Comparison of ENCODE assay signal across 8 cellular contexts in the genomic region with DNA sequence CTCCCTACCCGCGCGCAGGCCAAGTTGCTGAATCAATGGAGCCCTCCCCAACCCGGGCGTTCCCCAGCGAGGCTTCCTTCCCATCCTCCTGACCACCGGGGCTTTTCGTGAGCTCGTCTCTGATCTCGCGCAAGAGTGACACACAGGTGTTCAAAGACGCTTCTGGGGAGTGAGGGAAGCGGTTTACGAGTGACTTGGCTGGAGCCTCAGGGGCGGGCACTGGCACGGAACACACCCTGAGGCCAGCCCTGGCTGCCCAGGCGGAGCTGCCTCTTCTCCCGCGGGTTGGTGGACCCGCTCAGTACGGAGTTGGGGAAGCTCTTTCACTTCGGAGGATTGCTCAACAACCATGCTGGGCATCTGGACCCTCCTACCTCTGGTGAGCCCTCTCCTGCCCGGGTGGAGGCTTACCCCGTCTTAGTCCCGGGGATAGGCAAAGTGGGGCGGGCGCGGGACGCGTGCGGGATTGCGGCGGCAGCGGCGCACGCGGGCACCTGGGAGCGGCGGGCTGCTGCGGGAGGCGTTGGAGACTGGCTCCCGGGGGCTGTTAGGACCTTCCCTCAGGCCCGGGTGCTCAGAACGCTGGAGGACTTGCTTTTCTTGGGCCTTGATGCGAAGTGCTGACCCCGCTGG. TPM values are rescaled to one million over a fixed set of nuclear protein-coding genes. Genes with fewer than 3 reads are reported as not detected.
A peak's percentile ranks its signal among the peaks of the same experiment; 100 is the strongest.
DNase-seq lines count a peak whose midpoint lies in the region; ATAC-seq, FAIRE-seq and TF ChIP-seq lines count a peak whose summit lies in the region.

A gene (plus strand): TSS at position 271 of the 633 bp plus-strand sequence. CDS start 79 bp downstream, at position 350.

- peaks cover 23 to 34% of the 10 kb centered on the region in 2 donors for H3K36me3 Mint-ChIP-seq in activated naive CD4-positive, alpha-beta T cell treated with anti-CD3 and anti-CD28 coated beads, Interleukin-2, amount 50 U/mL, for 72 hours

- DNase-seq in BE2C, result peak; percentile 21
- DNase-seq in GM19239 (ENCODE audit: insufficient read length, low spot score), result no peak
- DNase-seq in SK-N-SH, result peak; percentile 65
- peak; percentile 72 to 91 for DNase-seq in activated naive CD4-positive, alpha-beta T cell treated with anti-CD3 and anti-CD28 coated beads, Interleukin-2, amount 50 U/mL, for 72 hours (ENCODE audit: low spot score in 2 of 2)
- DNase-seq in Right ventricle myocardium inferior (ENCODE audit: missing footprints), result peak; percentile 91
- DNase-seq in posterior cingulate gyrus, result peak; percentile 22 to 92 (median 40)
- DNase-seq in upper lobe of right lung, result peak; percentile 91

- no peak for TF ChIP-seq RAD21 in SK-N-SH (IDR thresholded peaks at IDR 0.05; ENCODE audit: low read length)

- peak within 1 kb of the TSS; percentile 78 for H3K4me3 ChIP-seq in BE2C (ENCODE audit: low read depth, low read length)
- H3K4me3 ChIP-seq in SK-N-SH (ENCODE audit: low read depth in 2 of 2, low read length in 1 of 2), result peak within 1 kb of the TSS; percentile 77 to 89
- H3K4me3 ChIP-seq in upper lobe of right lung, result peak within 1 kb of the TSS; percentile 79

- ATAC-seq in HG03439 (IDR thresholded peaks at IDR 0.05; ENCODE audit: unreplicated experiment) (peak; percentile 54), Right ventricle myocardium inferior (peak; percentile 83), upper lobe of right lung (peak; percentile 92)
- ATAC-seq in activated naive CD4-positive, alpha-beta T cell treated with anti-CD3 and anti-CD28 coated beads, Interleukin-2, amount 50 U/mL, for 72 hours, result peak; percentile 82 to 91

- H3K27ac ChIP-seq in SK-N-SH (ENCODE audit: low read depth in 2 of 2, low read length in 1 of 2) (peak within 1 kb of the TSS; percentile 60 to 81), upper lobe of right lung (peak within 1 kb of the TSS; percentile 94)

- intact Hi-C loops in Right ventricle myocardium inferior (cut with DNase I) (loop anchor here (2.0 to 5.0 kb wide), 2 partner anchors 37 to 228 kb away; no protein-coding TSS in a partner anchor), posterior cingulate gyrus (cut with DNase I) (no loop called here), upper lobe of right lung (cut with DNase I) (no loop called here)

- no peak for TF ChIP-seq EP300 in SK-N-SH (IDR thresholded peaks at IDR 0.05; ENCODE audit: borderline replicate concordance in 1 of 2, low read depth in 1 of 2, low read length in 1 of 2)

- POLR2A ChIA-PET in SK-N-SH (lab: Yijun Ruan, JAX), result no interaction called here

- H3K36me3 ChIP-seq in BE2C (no peaks in the 10 kb centered on the region), SK-N-SH (replicated peaks in 1 of 2; ENCODE audit: control insufficient read depth in 1 of 2, insufficient read depth in 2 of 2, low read length in 1 of 2) (no peaks in the 10 kb centered on the region), upper lobe of right lung (no peaks in the 10 kb centered on the region)

- peaks cover 4 to 5% of the 10 kb centered on the region in 2 donors for H3K9me3 Mint-ChIP-seq in activated naive CD4-positive, alpha-beta T cell treated with anti-CD3 and anti-CD28 coated beads, Interleukin-2, amount 50 U/mL, for 72 hours

- H3K9me3 ChIP-seq in BE2C (no peaks in the 10 kb centered on the region), SK-N-SH (no peaks in the 10 kb centered on the region), upper lobe of right lung (no peaks in the 10 kb centered on the region)

- H3K4me2 ChIP-seq in SK-N-SH, result peak within 1 kb of the TSS; percentile 91

- H4K20me1 ChIP-seq in SK-N-SH (ENCODE audit: insufficient read depth), result no peaks in the 10 kb centered on the region

- peaks cover 42% of the 10 kb centered on the region for H3K79me2 ChIP-seq in SK-N-SH (ENCODE audit: insufficient read depth)

- H3K4me1 ChIP-seq in BE2C (no peaks in the 10 kb centered on the region), SK-N-SH (ENCODE audit: control insufficient read depth in 1 of 2, insufficient read depth in 2 of 2, low read depth in 1 of 2, low read length in 1 of 2) (peaks cover 8 to 27% of the 10 kb centered on the region in 2 experiments; a peak in 3 of 4 replicates), upper lobe of right lung (peaks cover 10% of the 10 kb centered on the region)

- CTCF ChIA-PET in SK-N-SH (lab: Yijun Ruan, JAX), result interaction anchor here (0.8 to 13.7 kb wide), 14 partner anchors 10 to 426 kb away, joined by 3 to 314 read pairs (median 5); no protein-coding TSS in a partner anchor

- TF ChIP-seq CTCF in BE2C (IDR thresholded peaks at IDR 0.05; ENCODE audit: low read depth, low read length), result no peak
- no peak for TF ChIP-seq CTCF in SK-N-SH (IDR thresholded peaks at IDR 0.05)
- TF ChIP-seq CTCF in upper lobe of right lung (IDR thresholded peaks at IDR 0.05), result no peak

- H3K27ac Mint-ChIP-seq in activated naive CD4-positive, alpha-beta T cell treated with anti-CD3 and anti-CD28 coated beads, Interleukin-2, amount 50 U/mL, for 72 hours, result peak within 1 kb of the TSS; percentile 98 to 99

- H2AFZ ChIP-seq in SK-N-SH (ENCODE audit: low read depth), result peak within 1 kb of the TSS; percentile 80

- 14% methylated on average over 18 of the region's 46 CpGs for WGBS in SK-N-SH (ENCODE audit: low lambda C conversion rate)

- H3F3A ChIP-seq in SK-N-SH (replicated peaks; ENCODE audit: insufficient read depth), result peaks cover 15% of the 10 kb centered on the region

- H3K27me3 ChIP-seq in BE2C, result peaks cover 7% of the 10 kb centered on the region
- H3K27me3 ChIP-seq in SK-N-SH (ENCODE audit: insufficient read depth), result no peaks in the 10 kb centered on the region
- H3K27me3 ChIP-seq in upper lobe of right lung, result no peaks in the 10 kb centered on the region

- peak; percentile 96 for FAIRE-seq in GM19239 (lab: Jason Lieb, UNC)

- H3K9me2 ChIP-seq in SK-N-SH, result no peaks in the 10 kb centered on the region

- H3K9ac ChIP-seq in SK-N-SH, result peak within 1 kb of the TSS; percentile 81

TF ChIP-seq in SK-N-SH, 30 proteins besides CTCF, POLR2A, EP300 and RAD21:
- TF ChIP-seq TCF12 (IDR thresholded peaks at IDR 0.05), result no peak
- peak; percentile 13; the same call in 1 of the 2 replicates for TF ChIP-seq MXI1 (IDR thresholded peaks at IDR 0.05; ENCODE audit: low read depth, low read length)
- TF ChIP-seq NFIC (IDR thresholded peaks at IDR 0.05; ENCODE audit: borderline replicate concordance), result no peak
- TF ChIP-seq, protein P1, sequence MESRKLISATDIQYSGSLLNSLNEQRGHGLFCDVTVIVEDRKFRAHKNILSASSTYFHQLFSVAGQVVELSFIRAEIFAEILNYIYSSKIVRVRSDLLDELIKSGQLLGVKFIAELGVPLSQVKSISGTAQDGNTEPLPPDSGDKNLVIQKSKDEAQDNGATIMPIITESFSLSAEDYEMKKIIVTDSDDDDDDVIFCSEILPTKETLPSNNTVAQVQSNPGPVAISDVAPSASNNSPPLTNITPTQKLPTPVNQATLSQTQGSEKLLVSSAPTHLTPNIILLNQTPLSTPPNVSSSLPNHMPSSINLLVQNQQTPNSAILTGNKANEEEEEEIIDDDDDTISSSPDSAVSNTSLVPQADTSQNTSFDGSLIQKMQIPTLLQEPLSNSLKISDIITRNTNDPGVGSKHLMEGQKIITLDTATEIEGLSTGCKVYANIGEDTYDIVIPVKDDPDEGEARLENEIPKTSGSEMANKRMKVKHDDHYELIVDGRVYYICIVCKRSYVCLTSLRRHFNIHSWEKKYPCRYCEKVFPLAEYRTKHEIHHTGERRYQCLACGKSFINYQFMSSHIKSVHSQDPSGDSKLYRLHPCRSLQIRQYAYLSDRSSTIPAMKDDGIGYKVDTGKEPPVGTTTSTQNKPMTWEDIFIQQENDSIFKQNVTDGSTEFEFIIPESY (IDR thresholded peaks at IDR 0.05; ENCODE audit: borderline replicate concordance, low read depth), result no peak
- TF ChIP-seq, protein P2, sequence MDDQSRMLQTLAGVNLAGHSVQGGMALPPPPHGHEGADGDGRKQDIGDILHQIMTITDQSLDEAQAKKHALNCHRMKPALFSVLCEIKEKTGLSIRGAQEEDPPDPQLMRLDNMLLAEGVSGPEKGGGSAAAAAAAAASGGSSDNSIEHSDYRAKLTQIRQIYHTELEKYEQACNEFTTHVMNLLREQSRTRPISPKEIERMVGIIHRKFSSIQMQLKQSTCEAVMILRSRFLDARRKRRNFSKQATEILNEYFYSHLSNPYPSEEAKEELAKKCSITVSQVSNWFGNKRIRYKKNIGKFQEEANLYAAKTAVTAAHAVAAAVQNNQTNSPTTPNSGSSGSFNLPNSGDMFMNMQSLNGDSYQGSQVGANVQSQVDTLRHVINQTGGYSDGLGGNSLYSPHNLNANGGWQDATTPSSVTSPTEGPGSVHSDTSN (IDR thresholded peaks at IDR 0.05), result no peak
- no peak for TF ChIP-seq FOXM1 (IDR thresholded peaks at IDR 0.05; ENCODE audit: low read depth)
- TF ChIP-seq, protein P3, sequence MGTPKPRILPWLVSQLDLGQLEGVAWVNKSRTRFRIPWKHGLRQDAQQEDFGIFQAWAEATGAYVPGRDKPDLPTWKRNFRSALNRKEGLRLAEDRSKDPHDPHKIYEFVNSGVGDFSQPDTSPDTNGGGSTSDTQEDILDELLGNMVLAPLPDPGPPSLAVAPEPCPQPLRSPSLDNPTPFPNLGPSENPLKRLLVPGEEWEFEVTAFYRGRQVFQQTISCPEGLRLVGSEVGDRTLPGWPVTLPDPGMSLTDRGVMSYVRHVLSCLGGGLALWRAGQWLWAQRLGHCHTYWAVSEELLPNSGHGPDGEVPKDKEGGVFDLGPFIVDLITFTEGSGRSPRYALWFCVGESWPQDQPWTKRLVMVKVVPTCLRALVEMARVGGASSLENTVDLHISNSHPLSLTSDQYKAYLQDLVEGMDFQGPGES (IDR thresholded peaks at IDR 0.05; ENCODE audit: low read depth, low read length), result no peak
- no peak for TF ChIP-seq ELF1 (IDR thresholded peaks at IDR 0.05)
- TF ChIP-seq YY1 (IDR thresholded peaks at IDR 0.05; ENCODE audit: low read depth), result no peak; the same call in 1 of the 2 replicates
- TF ChIP-seq POLR2AphosphoS5 (IDR thresholded peaks at IDR 0.05; ENCODE audit: low read depth, low read length), result peak; percentile 21; the same call in 1 of the 2 replicates
- TF ChIP-seq FOXJ3 (CRISPR knock-in tag; IDR thresholded peaks at IDR 0.05), result no peak
- TF ChIP-seq, protein P4, sequence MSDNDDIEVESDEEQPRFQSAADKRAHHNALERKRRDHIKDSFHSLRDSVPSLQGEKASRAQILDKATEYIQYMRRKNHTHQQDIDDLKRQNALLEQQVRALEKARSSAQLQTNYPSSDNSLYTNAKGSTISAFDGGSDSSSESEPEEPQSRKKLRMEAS (IDR thresholded peaks at IDR 0.05; ENCODE audit: low read depth), result no peak; the same call in 1 of the 2 replicates

RNA-seq across cellular contexts. Expression of the gene that starts here (rescaled TPM):
- polyA plus RNA-seq in BE2C (2012; ENCODE audit: insufficient read depth, insufficient read length, low read depth), result 2.9 TPM
- polyA plus RNA-seq in SK-N-SH (2012; rRNA removed), result 31.5 and 44.2 TPM in 2 replicates
- polyA plus RNA-seq in SK-N-SH (2012; cell fraction: cytosol; rRNA removed), result 37.8 and 39.8 TPM in 2 replicates
- 24.3 and 50.5 TPM in 2 replicates for polyA plus RNA-seq in SK-N-SH (2012; cell fraction: nucleus; rRNA removed)
- 10 to 100 TPM; 45.5 to 72.8 TPM for total RNA-seq in activated naive CD4-positive, alpha-beta T cell treated with anti-CD3 and anti-CD28 coated beads, Interleukin-2, amount 50 U/mL, for 72 hours
- total RNA-seq in Right ventricle myocardium inferior (4.7 TPM), upper lobe of right lung (41.2 TPM)
